In genomic region chr1:11068556-11069232, GRCh38 we compare ENCODE assay signal across 23 cellular contexts. TPM values are rescaled to one million over a fixed set of nuclear protein-coding genes. Genes with fewer than 3 reads are reported as not detected.
A peak's percentile ranks its signal among the peaks of the same experiment; 100 is the strongest.
DNase-seq lines count a peak whose midpoint lies in the region; ATAC-seq and TF ChIP-seq lines count a peak whose summit lies in the region.
"Had no signal": no experiment of that assay in that cellular context is flagged by ENCODE, and none has a peak within 500 bp of the region (broad histone marks: within the 10 kb centered on the region; RNA-seq: fewer than 3 reads in every experiment).

No MANE protein-coding gene starts in this region.

- H3K27ac ChIP-seq in caudate nucleus (ENCODE audit: low read depth, low read length) (peak overlapping the region; percentile 0), upper lobe of right lung (no peak overlapping the region)
- H3K27ac ChIP-seq: SK-N-MC had no signal

- intact Hi-C loops in upper lobe of right lung (cut with DNase I): no loop called here

- no peak for DNase-seq in activated T-cell treated with anti-CD3 and anti-CD28 coated beads, Interleukin-2, amount 50 U/mL, for 24 hours
- no peak for DNase-seq in activated T-cell treated with anti-CD3 and anti-CD28 coated beads, Interleukin-2, amount 50 U/mL, for 4 hours
- DNase-seq in caudate nucleus (lab: John Stamatoyannopoulos, UW) (peak in 1 of 61 donors; percentile 10), nephron progenitor cell (no peak), upper lobe of right lung (peak; percentile 34), DMS 273 treated with DMSO at 0.1 percent for 48 hours (lab: John Stamatoyannopoulos, UW) (no peak), NCI-H82 (lab: John Stamatoyannopoulos, UW) (no peak), NCI-H1436 (lab: John Stamatoyannopoulos, UW) (no peak)
- DNase-seq: activated CD8-positive, alpha-beta memory T cell treated with anti-CD3 and anti-CD28 coated beads for 24 hours; EL; H7; Karpas-422; NCI-H2029; NCI-H446 treated with DMSO at 0.1 percent for 48 hours; stimulated activated CD4-positive, alpha-beta T cell treated with anti-CD3 and anti-CD28 coated beads, Interleukin-1b, Interleukin-23, amount 100 ng/mL, for 48 hours; stimulated activated naive B cell treated with anti-CD40 and anti-IgM and Interleukin-4, amounts not matched to agents 10 μg/mL and 1 μg/mL and 100 μg/mL, for 72 hours had no signal

- H3K4me3 Mint-ChIP-seq in activated T-cell treated with anti-CD3 and anti-CD28 coated beads, Interleukin-2, amount 50 U/mL, for 24 hours: no peak overlapping the region
- H3K4me3 Mint-ChIP-seq in activated T-cell treated with anti-CD3 and anti-CD28 coated beads, Interleukin-2, amount 50 U/mL, for 4 hours: no peak overlapping the region
- no peak overlapping the region for H3K4me3 Mint-ChIP-seq in nephron progenitor cell
- H3K4me3 Mint-ChIP-seq: activated T-helper 1 cell treated with anti-CD3 and anti-CD28 coated beads, Interleukin-12 subunit alpha, Interleukin-12 subunit beta, Interleukin-2, Interleukin-4 antibody, amounts not matched to agents 30 ng/mL and 10 ng/mL and 1 ng/mL, durations not matched to agents 14 hours and 24 hours and 36 hours; stimulated activated naive B cell treated with anti-CD40 and anti-IgM and Interleukin-4, amounts not matched to agents 10 μg/mL and 1 μg/mL and 100 μg/mL, for 72 hours had no signal

- TF ChIP-seq CTCF in nephron progenitor cell (IDR thresholded peaks at IDR 0.05): no peak
- no peak for TF ChIP-seq CTCF in upper lobe of right lung (IDR thresholded peaks at IDR 0.05)

- H3K4me3 ChIP-seq in upper lobe of right lung: no peak overlapping the region
- H3K4me3 ChIP-seq: lung, SK-N-MC had no signal

- no peaks in the 10 kb centered on the region for H3K27me3 Mint-ChIP-seq in activated T-cell treated with anti-CD3 and anti-CD28 coated beads, Interleukin-2, amount 50 U/mL, for 24 hours
- no peaks in the 10 kb centered on the region for H3K27me3 Mint-ChIP-seq in activated T-cell treated with anti-CD3 and anti-CD28 coated beads, Interleukin-2, amount 50 U/mL, for 4 hours (ENCODE audit: low read depth)
- no peaks in the 10 kb centered on the region for H3K27me3 Mint-ChIP-seq in nephron progenitor cell (ENCODE audit: low read depth, poor library complexity)
- H3K27me3 Mint-ChIP-seq: stimulated activated naive B cell treated with anti-CD40 and anti-IgM and Interleukin-4, amounts not matched to agents 10 μg/mL and 1 μg/mL and 100 μg/mL, for 72 hours had no signal

- H3K36me3 ChIP-seq in upper lobe of right lung: peaks cover 81% of the 10 kb centered on the region

- no peak for ATAC-seq in activated T-cell treated with anti-CD3 and anti-CD28 coated beads, Interleukin-2, amount 50 U/mL, for 4 hours
- ATAC-seq in upper lobe of right lung: no peak
- ATAC-seq: stimulated activated naive B cell treated with anti-CD40 and anti-IgM and Interleukin-4, amounts not matched to agents 10 μg/mL and 1 μg/mL and 100 μg/mL, for 72 hours had no signal

- peak overlapping the region; percentile 59 for H3K27ac Mint-ChIP-seq in activated T-cell treated with anti-CD3 and anti-CD28 coated beads, Interleukin-2, amount 50 U/mL, for 24 hours
- H3K27ac Mint-ChIP-seq in nephron progenitor cell: peak overlapping the region; percentile 94

- H3K4me1 ChIP-seq in upper lobe of right lung: no peaks in the 10 kb centered on the region

- H3K36me3 Mint-ChIP-seq in activated T-cell treated with anti-CD3 and anti-CD28 coated beads, Interleukin-2, amount 50 U/mL, for 24 hours (ENCODE audit: low read depth): peaks cover 93% of the 10 kb centered on the region
- peaks cover 52% of the 10 kb centered on the region for H3K36me3 Mint-ChIP-seq in activated T-cell treated with anti-CD3 and anti-CD28 coated beads, Interleukin-2, amount 50 U/mL, for 4 hours (ENCODE audit: insufficient read depth)
- H3K36me3 Mint-ChIP-seq in nephron progenitor cell (ENCODE audit: low read depth): peaks cover 79% of the 10 kb centered on the region

- no peaks in the 10 kb centered on the region for H3K27me3 ChIP-seq in upper lobe of right lung

- H3K4me1 Mint-ChIP-seq in activated T-cell treated with anti-CD3 and anti-CD28 coated beads, Interleukin-2, amount 50 U/mL, for 24 hours (ENCODE audit: low read depth): peaks cover 14% of the 10 kb centered on the region
- no peaks in the 10 kb centered on the region for H3K4me1 Mint-ChIP-seq in activated T-cell treated with anti-CD3 and anti-CD28 coated beads, Interleukin-2, amount 50 U/mL, for 4 hours (ENCODE audit: low read depth)
- peaks cover 6% of the 10 kb centered on the region for H3K4me1 Mint-ChIP-seq in nephron progenitor cell

- H3K9me3 ChIP-seq in upper lobe of right lung: no peaks in the 10 kb centered on the region

- no peaks in the 10 kb centered on the region for H3K9me3 Mint-ChIP-seq in activated T-cell treated with anti-CD3 and anti-CD28 coated beads, Interleukin-2, amount 50 U/mL, for 24 hours
- no peaks in the 10 kb centered on the region for H3K9me3 Mint-ChIP-seq in activated T-cell treated with anti-CD3 and anti-CD28 coated beads, Interleukin-2, amount 50 U/mL, for 4 hours
- no peaks in the 10 kb centered on the region for H3K9me3 Mint-ChIP-seq in nephron progenitor cell
- H3K9me3 Mint-ChIP-seq: activated T-helper 1 cell treated with anti-CD3 and anti-CD28 coated beads, Interleukin-12 subunit alpha, Interleukin-12 subunit beta, Interleukin-2, Interleukin-4 antibody, amounts not matched to agents 30 ng/mL and 10 ng/mL and 1 ng/mL, durations not matched to agents 14 hours and 24 hours and 36 hours; stimulated activated naive B cell treated with anti-CD40 and anti-IgM and Interleukin-4, amounts not matched to agents 10 μg/mL and 1 μg/mL and 100 μg/mL, for 72 hours had no signal

RNA-seq across cellular contexts. Expression of gene SRM, which starts 8.9 kb away (rescaled TPM):
- 100 to 1,000 TPM; 622 to 706 (median 667) TPM for total RNA-seq in activated T-cell treated with anti-CD3 and anti-CD28 coated beads, Interleukin-2, amount 50 U/mL, for 4 hours
- total RNA-seq in upper lobe of right lung: 46.1 TPM

RNA-seq across cellular contexts. Expression of gene MASP2, which starts 21.7 kb away (rescaled TPM):
- 1 to 10 TPM in 1 of 3 donors, under 1 TPM in 2; 0.48 to 1.0 (median 0.50) TPM for total RNA-seq in activated T-cell treated with anti-CD3 and anti-CD28 coated beads, Interleukin-2, amount 50 U/mL, for 4 hours
- total RNA-seq in upper lobe of right lung: not detected
- total RNA-seq: bronchial epithelial cell, dermis microvascular lymphatic vessel endothelial cell, HT1080, lung, urinary bladder had no signal

RNA-seq across cellular contexts. Expression of gene EXOSC10, which starts 31.0 kb away (rescaled TPM):
- 10 to 100 TPM; 82.8 to 86.6 (median 85.1) TPM for total RNA-seq in activated T-cell treated with anti-CD3 and anti-CD28 coated beads, Interleukin-2, amount 50 U/mL, for 4 hours
- total RNA-seq in upper lobe of right lung: 50.9 TPM

RNA-seq across cellular contexts. Expression of gene TARDBP, which starts 56.2 kb away (rescaled TPM):
- 100 to 1,000 TPM; 196 to 208 (median 201) TPM for total RNA-seq in activated T-cell treated with anti-CD3 and anti-CD28 coated beads, Interleukin-2, amount 50 U/mL, for 4 hours
- 112 TPM for total RNA-seq in upper lobe of right lung

Comparison
In these comparisons a context has a peak if more than half of its experiments do, and no peak if none do; other contexts are left out.
1. RNA of gene SRM, which starts 8.9 kb away (total RNA-seq): 622 to 706 TPM in activated T-cell treated with anti-CD3 and anti-CD28 coated beads, Interleukin-2, amount 50 U/mL, for 4 hours; 46.1 TPM in upper lobe of right lung (single experiment); every median in the first group is over 10 times any median in the second.